21 cellular contexts compared by ENCODE assay signal in the genomic region with DNA sequence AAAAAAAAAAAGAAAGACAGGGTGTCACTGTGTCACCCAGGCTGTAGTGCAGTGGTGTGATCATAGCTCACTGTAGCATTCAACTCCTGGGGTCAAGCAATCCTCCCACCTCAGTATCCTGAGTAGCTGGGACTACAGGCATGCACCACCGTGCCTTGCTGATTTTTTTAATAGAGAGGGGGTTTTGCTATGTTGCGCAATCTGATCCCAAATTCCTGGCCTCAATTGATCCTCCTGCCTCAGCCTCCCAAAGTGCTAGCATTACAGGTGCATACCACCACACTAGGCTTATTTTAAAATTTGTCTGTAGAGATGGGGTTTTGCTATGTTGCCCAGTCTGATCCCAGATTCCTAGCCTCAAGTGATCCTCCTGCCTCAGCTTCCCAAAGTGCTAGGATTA.
"Had no signal": no experiment of that assay in that cellular context is flagged by ENCODE, and none has a peak within 500 bp of the region (broad histone marks: within the 10 kb centered on the region; RNA-seq: fewer than 3 reads in every experiment).

No MANE protein-coding gene starts in this region.

- H3K9ac ChIP-seq: KMS-11 had no signal

- H3K4me3 ChIP-seq: SJSA1, SK-N-MC had no signal

- FAIRE-seq: RCC 7860 had no signal

- H3K4me2 ChIP-seq: KMS-11 had no signal

- H3K27me3 ChIP-seq: SJSA1 had no signal

- H3K27ac ChIP-seq: KMS-11, SJSA1, SK-N-MC had no signal

- H3K9me3 ChIP-seq: SJSA1 had no signal

- H3K36me3 ChIP-seq: SJSA1 had no signal

- DNase-seq: Kasumi-1, MM.1S, NCI-H1092 treated with DMSO at 0.1 percent for 48 hours, NCI-H1436, NCI-H187, NCI-H2029, NCI-H2081 treated with DMSO at 0.1 percent for 48 hours, NCI-H2171, NCI-H226, NCI-H446, NCI-H510A, NCI-H524 treated with DMSO at 0.1 percent for 48 hours, NCI-H69, NCI-H774, Right ventricle myocardium superior, RPMI8226, SIG-M5 had no signal
